Comparison of ENCODE assay signal across 18 cellular contexts in genomic region chr1:35932941-35933340, GRCh38. TPM values are rescaled to one million over a fixed set of nuclear protein-coding genes. Genes with fewer than 3 reads are reported as not detected.
DNase-seq lines count a peak whose midpoint lies in the region; ATAC-seq and TF ChIP-seq lines count a peak whose summit lies in the region.
"Had no signal": no experiment of that assay in that cellular context is flagged by ENCODE, and none has a peak within 500 bp of the region (broad histone marks: within the 10 kb centered on the region; RNA-seq: fewer than 3 reads in every experiment).

No MANE protein-coding gene starts in this region.

- DNase-seq in Caco-2: no peak
- DNase-seq in HFFc6: no peak
- no peak for DNase-seq in activated T-helper 1 cell treated with anti-CD3 and anti-CD28 coated beads, Interleukin-12 subunit alpha, Interleukin-12 subunit beta, Interleukin-2, Interleukin-4 antibody, amounts not matched to agents 30 ng/mL and 10 ng/mL and 1 ng/mL, durations not matched to agents 14 hours and 24 hours and 36 hours (ENCODE audit: low spot score)
- DNase-seq in naive B cell: no peak
- DNase-seq in activated CD4-positive, CD25-positive, alpha-beta regulatory T cell (lab: John Stamatoyannopoulos, UW): no peak
- DNase-seq in KBM-7: no peak
- no peak for DNase-seq in colonic mucosa
- no peak for DNase-seq in putamen (ENCODE audit: low spot score)
- DNase-seq: activated CD4-positive, alpha-beta memory T cell treated with anti-CD3 and anti-CD28 coated beads for 36 hours; DMS53; esophagus squamous epithelium; kidney; NCI-H226; Right ventricle myocardium superior; stimulated activated CD4-positive, alpha-beta T cell treated with anti-CD3 and anti-CD28 coated beads, Interleukin-4, amount 100 ng/mL, for 4 hours; thyroid gland had no signal

- no peak for ATAC-seq in naive B cell (ENCODE audit: low read depth in 2 of 2)

- H3K9me3 ChIP-seq in Caco-2: no peaks in the 10 kb centered on the region
- no peaks in the 10 kb centered on the region for H3K9me3 ChIP-seq in colonic mucosa
- H3K9me3 ChIP-seq: esophagus squamous epithelium, thyroid gland had no signal

- H3K4me1 ChIP-seq in Caco-2: peaks cover 6% of the 10 kb centered on the region; the same call in 1 of the 2 replicates
- peaks cover 4% of the 10 kb centered on the region for H3K4me1 ChIP-seq in colonic mucosa
- H3K4me1 ChIP-seq: parathyroid adenoma had no signal

- H3K27ac Mint-ChIP-seq in Caco-2 (ENCODE audit: unreplicated experiment) (no peak overlapping the region), HFFc6 (no peak overlapping the region), naive B cell (peak overlapping the region in 1 of 6 donors; percentile 76)
- peak overlapping the region; percentile 65 for H3K27ac Mint-ChIP-seq in activated T-helper 1 cell treated with anti-CD3 and anti-CD28 coated beads, Interleukin-12 subunit alpha, Interleukin-12 subunit beta, Interleukin-2, Interleukin-4 antibody, amounts not matched to agents 30 ng/mL and 10 ng/mL and 1 ng/mL, durations not matched to agents 14 hours and 24 hours and 36 hours

- no peak overlapping the region for H3K9ac ChIP-seq in colonic mucosa (ENCODE audit: low read depth in 2 of 2, low read length in 2 of 2)
- H3K9ac ChIP-seq: KMS-11, parathyroid adenoma had no signal

- H3K36me3 ChIP-seq in Caco-2 (ENCODE audit: control insufficient read depth, insufficient read depth, low read length): no peaks in the 10 kb centered on the region
- no peaks in the 10 kb centered on the region for H3K36me3 ChIP-seq in colonic mucosa
- H3K36me3 ChIP-seq: esophagus squamous epithelium, thyroid gland had no signal

- no peak for TF ChIP-seq CTCF in Caco-2 (IDR thresholded peaks at IDR 0.05; ENCODE audit: insufficient read depth in 1 of 2, low read depth in 1 of 2, low read length in 1 of 2, severe bottlenecking in 1 of 2, unreplicated experiment in 1 of 2)
- no peak for TF ChIP-seq CTCF in HFFc6 (IDR thresholded peaks at IDR 0.05)
- no peak for TF ChIP-seq CTCF in colonic mucosa (IDR thresholded peaks at IDR 0.05)

- H3K36me3 Mint-ChIP-seq in Caco-2 (ENCODE audit: insufficient read depth, unreplicated experiment) (peaks cover 14% of the 10 kb centered on the region), HFFc6 (ENCODE audit: low read depth) (no peaks in the 10 kb centered on the region), naive B cell (no peaks in the 10 kb centered on the region)
- H3K36me3 Mint-ChIP-seq in activated T-helper 1 cell treated with anti-CD3 and anti-CD28 coated beads, Interleukin-12 subunit alpha, Interleukin-12 subunit beta, Interleukin-2, Interleukin-4 antibody, amounts not matched to agents 30 ng/mL and 10 ng/mL and 1 ng/mL, durations not matched to agents 14 hours and 24 hours and 36 hours (ENCODE audit: low read depth): peaks cover 2% of the 10 kb centered on the region

- H3K4me3 Mint-ChIP-seq in Caco-2 (ENCODE audit: unreplicated experiment): peak overlapping the region; percentile 86
- peak overlapping the region; percentile 92 for H3K4me3 Mint-ChIP-seq in HFFc6
- peak overlapping the region; percentile 92 for H3K4me3 Mint-ChIP-seq in activated T-helper 1 cell treated with anti-CD3 and anti-CD28 coated beads, Interleukin-12 subunit alpha, Interleukin-12 subunit beta, Interleukin-2, Interleukin-4 antibody, amounts not matched to agents 30 ng/mL and 10 ng/mL and 1 ng/mL, durations not matched to agents 14 hours and 24 hours and 36 hours
- peak overlapping the region in 5 of 8 donors; percentile 25 to 92 (median 88) for H3K4me3 Mint-ChIP-seq in naive B cell

- H3K4me1 Mint-ChIP-seq in Caco-2 (ENCODE audit: low read depth, unreplicated experiment) (peaks cover 9% of the 10 kb centered on the region), HFFc6 (ENCODE audit: low read depth) (peaks cover 40% of the 10 kb centered on the region), naive B cell (peaks cover 19 to 23% (median 23%) of the 10 kb centered on the region in 3 donors)
- peaks cover 36% of the 10 kb centered on the region for H3K4me1 Mint-ChIP-seq in activated T-helper 1 cell treated with anti-CD3 and anti-CD28 coated beads, Interleukin-12 subunit alpha, Interleukin-12 subunit beta, Interleukin-2, Interleukin-4 antibody, amounts not matched to agents 30 ng/mL and 10 ng/mL and 1 ng/mL, durations not matched to agents 14 hours and 24 hours and 36 hours (ENCODE audit: low read depth)

- intact Hi-C loops in Caco-2 (cut with micrococcal nuclease; ENCODE audit: unreplicated experiment): no loop called here
- intact Hi-C loops in activated T-helper 1 cell treated with anti-CD3 and anti-CD28 coated beads, Interleukin-12 subunit alpha, Interleukin-12 subunit beta, Interleukin-2, Interleukin-4 antibody, amounts not matched to agents 30 ng/mL and 10 ng/mL and 1 ng/mL, durations not matched to agents 14 hours and 24 hours and 36 hours (cut with micrococcal nuclease): loop anchor here (5.0 to 10.0 kb wide), 8 partner anchors 126 to 901 kb away; partner anchors contain the start of genes AGO4, C1orf216, KIAA0319L and MRPS15
- intact Hi-C loops in colonic mucosa (cut with DNase I): loop anchor here (10.0 kb wide), 1 partner anchor 152 kb away; the partner anchor contains the start of genes ADPRS and TEKT2

- no peak overlapping the region for H3K27ac ChIP-seq in colonic mucosa
- H3K27ac ChIP-seq: esophagus squamous epithelium, KMS-11, thyroid gland had no signal

- H3K27me3 ChIP-seq in Caco-2 (replicated peaks; ENCODE audit: control insufficient read depth, insufficient read depth, low read length) (no peaks in the 10 kb centered on the region), colonic mucosa (no peaks in the 10 kb centered on the region)
- H3K27me3 ChIP-seq: esophagus squamous epithelium, thyroid gland had no signal

- POLR2A ChIA-PET in Caco-2 (lab: Charles Lee): interaction anchor here (0.5 kb wide), 1 partner anchor 819 kb away, joined by 5 read pairs; no protein-coding TSS in a partner anchor

- no TSS peak for BruUV-seq in Caco-2 (replicated peaks; lab: Mats Ljungman, UMichigan)

- CTCF ChIA-PET in Caco-2 (lab: Charles Lee): no interaction called here

- H3K27me3 Mint-ChIP-seq in Caco-2 (ENCODE audit: insufficient read depth, unreplicated experiment) (no peaks in the 10 kb centered on the region), HFFc6 (ENCODE audit: insufficient read depth) (no peaks in the 10 kb centered on the region; the same call in 1 of the 2 replicates), naive B cell (no peaks in the 10 kb centered on the region)
- H3K27me3 Mint-ChIP-seq in activated T-helper 1 cell treated with anti-CD3 and anti-CD28 coated beads, Interleukin-12 subunit alpha, Interleukin-12 subunit beta, Interleukin-2, Interleukin-4 antibody, amounts not matched to agents 30 ng/mL and 10 ng/mL and 1 ng/mL, durations not matched to agents 14 hours and 24 hours and 36 hours (ENCODE audit: insufficient read depth): no peaks in the 10 kb centered on the region
- H3K27me3 Mint-ChIP-seq: activated CD4-positive, alpha-beta memory T cell treated with anti-CD3 and anti-CD28 coated beads for 36 hours had no signal

- no peak overlapping the region for H3K4me3 ChIP-seq in Caco-2 (ENCODE audit: low read depth, low read length)
- H3K4me3 ChIP-seq in colonic mucosa: no peak overlapping the region
- H3K4me3 ChIP-seq: thyroid gland had no signal

- no peaks in the 10 kb centered on the region for H3K9me3 Mint-ChIP-seq in Caco-2 (ENCODE audit: unreplicated experiment)
- no peaks in the 10 kb centered on the region for H3K9me3 Mint-ChIP-seq in HFFc6
- H3K9me3 Mint-ChIP-seq in activated T-helper 1 cell treated with anti-CD3 and anti-CD28 coated beads, Interleukin-12 subunit alpha, Interleukin-12 subunit beta, Interleukin-2, Interleukin-4 antibody, amounts not matched to agents 30 ng/mL and 10 ng/mL and 1 ng/mL, durations not matched to agents 14 hours and 24 hours and 36 hours: no peaks in the 10 kb centered on the region
- H3K9me3 Mint-ChIP-seq in naive B cell: no peaks in the 10 kb centered on the region
- H3K9me3 Mint-ChIP-seq: activated CD4-positive, alpha-beta memory T cell treated with anti-CD3 and anti-CD28 coated beads for 36 hours had no signal

- in situ Hi-C loops in KBM-7 (cut with MboI; ENCODE audit: low pct_unique_long_range_greater_than_20kb, low sequenced_read_pairs): no loop called here

RNA-seq across cellular contexts. Expression of gene AGO3, which starts 2.0 kb away (rescaled TPM):
- total RNA-seq in Caco-2 (2022) (18.1 and 19.7 TPM in 2 replicates), colonic mucosa (10 to 100 TPM; 16.7 to 21.4 TPM)
- 10 to 100 TPM; 18.3 to 24.0 (median 21.4) TPM for total RNA-seq in HFFc6 (2021; fragmentation: NEBNext Ultra II Directional; extraction: Animal tissue kit (Norgen Biotek cat#: 25700))
- 26.1 and 33.6 TPM in 2 replicates for total RNA-seq in activated T-helper 1 cell treated with anti-CD3 and anti-CD28 coated beads, Interleukin-12 subunit alpha, Interleukin-12 subunit beta, Interleukin-2, Interleukin-4 antibody, amounts not matched to agents 30 ng/mL and 10 ng/mL and 1 ng/mL, durations not matched to agents 14 hours and 24 hours and 36 hours
- 10 to 100 TPM in 3 of 6 donors, 1 to 10 TPM in 3; 5.3 to 19.1 (median 9.9) TPM for polyA plus RNA-seq in naive B cell (ENCODE audit: low read depth in 6 of 6)

RNA-seq across cellular contexts. Expression of gene AGO1, which starts 49.9 kb away (rescaled TPM):
- 28.9 and 29.8 TPM in 2 replicates for total RNA-seq in Caco-2 (2022)
- 10 to 100 TPM; 24.7 to 30.6 (median 27.4) TPM for total RNA-seq in HFFc6 (2021; fragmentation: NEBNext Ultra II Directional; extraction: Animal tissue kit (Norgen Biotek cat#: 25700))
- 39.0 and 39.5 TPM in 2 replicates for total RNA-seq in activated T-helper 1 cell treated with anti-CD3 and anti-CD28 coated beads, Interleukin-12 subunit alpha, Interleukin-12 subunit beta, Interleukin-2, Interleukin-4 antibody, amounts not matched to agents 30 ng/mL and 10 ng/mL and 1 ng/mL, durations not matched to agents 14 hours and 24 hours and 36 hours
- polyA plus RNA-seq in naive B cell (ENCODE audit: low read depth in 6 of 6): 10 to 100 TPM in 5 of 6 donors, 1 to 10 TPM in 1; 3.1 to 12.6 (median 11.8) TPM
- 10 to 100 TPM; 24.2 to 27.7 TPM for total RNA-seq in colonic mucosa
